Comparison of ENCODE assay signal across 17 cellular contexts in the genomic region with DNA sequence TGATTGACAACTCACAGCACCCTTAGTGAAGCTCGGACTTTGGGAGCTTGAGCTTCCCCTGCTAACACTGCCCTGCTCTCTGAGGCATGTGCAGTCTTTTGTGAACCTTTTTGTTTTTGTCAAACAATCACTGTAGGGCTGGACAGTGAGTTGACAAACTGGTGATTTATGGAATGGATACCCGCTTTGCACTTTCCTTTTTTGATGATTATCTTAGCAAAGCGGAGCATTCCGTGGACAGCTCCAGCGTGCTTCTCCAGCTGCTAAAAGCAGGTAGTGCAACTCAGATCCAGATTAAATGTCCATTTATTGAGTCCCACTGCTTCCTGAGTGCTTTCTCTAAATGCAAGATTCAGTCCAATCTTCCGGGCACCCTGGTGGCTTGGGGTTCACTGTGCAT.
A peak's percentile ranks its signal among the peaks of the same experiment; 100 is the strongest.
DNase-seq lines count a peak whose midpoint lies in the region; ATAC-seq, FAIRE-seq and TF ChIP-seq lines count a peak whose summit lies in the region.
"Had no signal": no experiment of that assay in that cellular context is flagged by ENCODE, and none has a peak within 500 bp of the region (broad histone marks: within the 10 kb centered on the region; RNA-seq: fewer than 3 reads in every experiment).

No MANE protein-coding gene starts in this region.

- H3K4ac ChIP-seq in trophoblast cell (ENCODE audit: low read depth, low read length): no peak overlapping the region

- no peaks in the 10 kb centered on the region for H3K36me3 ChIP-seq in K562 (ENCODE audit: control insufficient read depth, insufficient read depth, low read length)
- H3K36me3 ChIP-seq in endodermal cell (ENCODE audit: control insufficient read depth, insufficient read depth, low read length): no peaks in the 10 kb centered on the region
- no peaks in the 10 kb centered on the region for H3K36me3 ChIP-seq in trophoblast cell (ENCODE audit: control insufficient read depth in 1 of 2, insufficient read depth in 2 of 2, low read length in 2 of 2)
- H3K36me3 ChIP-seq: BLaER1 had no signal

- H2AFZ ChIP-seq in K562 (ENCODE audit: low read depth, low read length) (no peak overlapping the region), trophoblast cell (ENCODE audit: insufficient read depth, low read length, poor library complexity) (no peak overlapping the region)

- TF ChIP-seq EP300 in K562 (IDR thresholded peaks at IDR 0.05; ENCODE audit: low read length): no peak

- WGBS in K562 (ENCODE audit: insufficient coverage, low coverage, missing lambda C conversion rate): 4% methylated on average over 6 of the region's 6 CpGs
- 77 to 91% methylated on average over 6 of the region's 6 CpGs for WGBS in endodermal cell (ENCODE audit: insufficient coverage in 1 of 2, insufficient read length in 1 of 2), 2 experiments
- no CpG with 5 or more reads among the region's 6 CpGs for WGBS in trophoblast cell (ENCODE audit: extremely low coverage, insufficient coverage, insufficient read length)

- no peaks in the 10 kb centered on the region for H4K20me1 ChIP-seq in K562 (replicated peaks; ENCODE audit: control insufficient read depth, insufficient read depth, low read length)
- H4K20me1 ChIP-seq: BLaER1 had no signal

- H4K91ac ChIP-seq in trophoblast cell (ENCODE audit: low read depth, low read length): no peak overlapping the region

- in situ Hi-C loops in G401 (cut with HindIII; ENCODE audit: low sequenced_read_pairs) (no loop called here), K562 (cut with MboI) (no loop called here)

- no peak overlapping the region for H2BK120ac ChIP-seq in trophoblast cell (ENCODE audit: insufficient read depth, low read length, poor library complexity)

- H3K4me2 ChIP-seq in K562 (ENCODE audit: insufficient read depth, low read length) (no peak overlapping the region), trophoblast cell (ENCODE audit: low read length) (no peak overlapping the region)
- H3K4me2 ChIP-seq: BLaER1 had no signal

- no peak overlapping the region for H4K8ac ChIP-seq in trophoblast cell (ENCODE audit: low read depth, low read length)

- no peak overlapping the region for H3K23ac ChIP-seq in trophoblast cell (ENCODE audit: low read length)

- H3K27ac ChIP-seq in K562 (ENCODE audit: extremely low read depth, low read depth, low read length) (no peak overlapping the region), endodermal cell (ENCODE audit: low read depth, low read length) (peak overlapping the region; percentile 61), trophoblast cell (ENCODE audit: low read depth, low read length) (no peak overlapping the region)
- H3K27ac ChIP-seq: BLaER1, HL-60 had no signal

- no peak for FAIRE-seq in K562 (lab: Jason Lieb, UNC)
- FAIRE-seq: H54 had no signal

- BruUV-seq in K562 (replicated peaks; lab: Mats Ljungman, UMichigan): no TSS peak

- TF ChIP-seq CTCF in K562 (IDR thresholded peaks at IDR 0.05 in 2 of 3, conservative IDR thresholded peaks at IDR 0.05 in 1 of 3; ENCODE audit: insufficient read depth in 2 of 3, low read depth in 1 of 3, low read length in 3 of 3): no peak
- TF ChIP-seq CTCF in endodermal cell (conservative IDR thresholded peaks at IDR 0.05): no peak

- H3K4me3 Mint-ChIP-seq in endodermal cell: no peak overlapping the region
- H3K4me3 Mint-ChIP-seq: CD8-positive, alpha-beta memory T cell had no signal

- DNase-seq in G401 (ENCODE audit: low spot score) (peak; percentile 30), K562 (ENCODE audit: extremely low read depth in 1 of 4, low spot score in 3 of 4) (no peak), endodermal cell (no peak), trophoblast cell (peak; percentile 46 to 77), left cardiac atrium (no peak)
- DNase-seq: 8988T; AML-193; Caco-2; CD8-positive, alpha-beta memory T cell; DND-41; GF-D8 had no signal

- no peak overlapping the region for H2AK5ac ChIP-seq in trophoblast cell (ENCODE audit: low read length)

- H3K27me3 ChIP-seq in K562 (ENCODE audit: control insufficient read depth in 2 of 2, insufficient read depth in 2 of 2, low read length in 2 of 2) (no peaks in the 10 kb centered on the region; a peak in 1 of 5 replicates), endodermal cell (ENCODE audit: control insufficient read depth, insufficient read depth, low read length, poor library complexity, severe bottlenecking) (no peaks in the 10 kb centered on the region), trophoblast cell (ENCODE audit: insufficient read depth, low read length) (no peaks in the 10 kb centered on the region)
- H3K27me3 ChIP-seq: BLaER1 had no signal

- no peak for TF ChIP-seq RAD21 in K562 (CRISPR knock-in tag; conservative IDR thresholded peaks at IDR 0.05 in 1 of 2, IDR thresholded peaks at IDR 0.05 in 1 of 2)

- no peaks in the 10 kb centered on the region for H3K4me1 Mint-ChIP-seq in endodermal cell
- H3K4me1 Mint-ChIP-seq: CD8-positive, alpha-beta memory T cell had no signal

- ATAC-seq in K562: no peak
- no peak for ATAC-seq in GM21825 (IDR thresholded peaks at IDR 0.05; ENCODE audit: unreplicated experiment)
- ATAC-seq in left cardiac atrium: no peak
- ATAC-seq in HG02970 (IDR thresholded peaks at IDR 0.05; ENCODE audit: low FRiP score, unreplicated experiment): no peak
- ATAC-seq: HCT116 had no signal

- H3K36me3 Mint-ChIP-seq in endodermal cell (ENCODE audit: low read depth): no peaks in the 10 kb centered on the region
- H3K36me3 Mint-ChIP-seq: CD8-positive, alpha-beta memory T cell had no signal

- H2BK12ac ChIP-seq in trophoblast cell (ENCODE audit: low read length): no peak overlapping the region

- peaks cover 2% of the 10 kb centered on the region for H3K27me3 Mint-ChIP-seq in endodermal cell (ENCODE audit: insufficient read depth)

- H3K18ac ChIP-seq in trophoblast cell (ENCODE audit: low read length): no peak overlapping the region

- H3K27ac Mint-ChIP-seq in endodermal cell: no peak overlapping the region
- H3K27ac Mint-ChIP-seq: CD8-positive, alpha-beta memory T cell had no signal

- no peak overlapping the region for H3K14ac ChIP-seq in trophoblast cell (ENCODE audit: low read length)

- no peaks in the 10 kb centered on the region for H3K9me1 ChIP-seq in K562 (ENCODE audit: control insufficient read depth, insufficient read depth, low read length)

- H4K12ac ChIP-seq in trophoblast cell (ENCODE audit: low read depth, low read length): no peak overlapping the region

- no peaks in the 10 kb centered on the region for H3K9me3 ChIP-seq in K562 (replicated peaks; ENCODE audit: control insufficient read depth, insufficient read depth, low read depth, low read length)
- H3K9me3 ChIP-seq in endodermal cell (ENCODE audit: control insufficient read depth, low read length): no peaks in the 10 kb centered on the region
- no peaks in the 10 kb centered on the region for H3K9me3 ChIP-seq in trophoblast cell (ENCODE audit: insufficient read depth, low read depth, low read length)
- H3K9me3 ChIP-seq: BLaER1, Caco-2 had no signal

- CTCF ChIA-PET in K562 (lab: Yijun Ruan, JAX; ENCODE audit: low intra/inter-chr PET ratio): no interaction called here

- H3K79me1 ChIP-seq in trophoblast cell (ENCODE audit: low read length): no peaks in the 10 kb centered on the region

- H3K4me3 ChIP-seq in K562 (no peak overlapping the region), endodermal cell (ENCODE audit: low read length) (no peak overlapping the region), trophoblast cell (ENCODE audit: low read depth, low read length) (no peak overlapping the region)
- H3K4me3 ChIP-seq: BLaER1 had no signal

- H3K79me2 ChIP-seq in K562 (ENCODE audit: control insufficient read depth, insufficient read depth, low read length) (no peaks in the 10 kb centered on the region), trophoblast cell (ENCODE audit: control insufficient read depth, insufficient read depth, low read length, poor library complexity) (no peaks in the 10 kb centered on the region)

- H3K9me3 Mint-ChIP-seq in endodermal cell: peaks cover 1% of the 10 kb centered on the region
- H3K9me3 Mint-ChIP-seq: CD8-positive, alpha-beta memory T cell had no signal

- H3K9ac ChIP-seq in K562 (ENCODE audit: insufficient read depth in 1 of 2, low read depth in 2 of 2, low read length in 2 of 2) (no peak overlapping the region), endodermal cell (ENCODE audit: extremely low read depth, low read length, poor library complexity, severe bottlenecking) (no peak overlapping the region), trophoblast cell (ENCODE audit: low read length) (no peak overlapping the region)
- H3K9ac ChIP-seq: BLaER1 had no signal

- POLR2A ChIA-PET in K562 (lab: Yijun Ruan, JAX): no interaction called here

- no peak for TF ChIP-seq POLR2A in K562 (conservative IDR thresholded peaks at IDR 0.05)

- no peak overlapping the region for H2BK5ac ChIP-seq in trophoblast cell (ENCODE audit: low read depth, low read length, poor library complexity)

- intact Hi-C loops in K562 (cut with micrococcal nuclease): no loop called here
- intact Hi-C loops in left cardiac atrium (cut with DNase I): no loop called here

- no peaks in the 10 kb centered on the region for H3K4me1 ChIP-seq in K562 (replicated peaks in 1 of 2; ENCODE audit: control insufficient read depth in 2 of 2, insufficient read depth in 2 of 2, low read length in 2 of 2)
- H3K4me1 ChIP-seq in endodermal cell (ENCODE audit: control insufficient read depth, insufficient read depth, low read length): no peaks in the 10 kb centered on the region
- H3K4me1 ChIP-seq in trophoblast cell (ENCODE audit: control insufficient read depth in 1 of 2, insufficient read depth in 2 of 2, low read length in 2 of 2): peaks cover 2 to 6% of the 10 kb centered on the region in 2 experiments
- H3K4me1 ChIP-seq: BLaER1, Caco-2 had no signal

TF ChIP-seq in K562, 482 proteins besides CTCF, POLR2A, EP300 and RAD21:
- TF ChIP-seq ILK (tag; IDR thresholded peaks at IDR 0.05; ENCODE audit: borderline replicate concordance, low read depth) (no peak), TRIM24 (IDR thresholded peaks at IDR 0.05) (no peak), ZNF263 (CRISPR knock-in tag; IDR thresholded peaks at IDR 0.05; ENCODE audit: borderline replicate concordance) (no peak), MEIS2 (IDR thresholded peaks at IDR 0.05; ENCODE audit: partially characterized antibody) (peak; percentile 30)

Comparison
In these comparisons a context has a peak if more than half of its experiments do, and no peak if none do; other contexts are left out.
1. DNase-seq: peak in G401 (single experiment) and trophoblast cell (2 of 2); none in K562 (0 of 4), endodermal cell (single experiment) and left cardiac atrium (single experiment).